26 cellular contexts compared by ENCODE assay signal in genomic region chr21:27838585-27838984, GRCh38.
"Had no signal": no experiment of that assay in that cellular context is flagged by ENCODE, and none has a peak within 500 bp of the region (broad histone marks: within the 10 kb centered on the region; RNA-seq: fewer than 3 reads in every experiment).

No MANE protein-coding gene starts in this region.

- H3K4me3 ChIP-seq: ascending aorta, breast epithelium, cardiac muscle cell, coronary artery, dorsolateral prefrontal cortex, gastroesophageal sphincter had no signal

- H3K4me1 ChIP-seq: breast epithelium, foreskin keratinocyte had no signal

- H3K27ac ChIP-seq: ascending aorta, breast epithelium, cardiac muscle cell, coronary artery, dorsolateral prefrontal cortex, foreskin keratinocyte had no signal

- H3K36me3 ChIP-seq: ascending aorta, breast epithelium, cardiac muscle cell, gastroesophageal sphincter had no signal

- DNase-seq: activated CD4-positive, alpha-beta memory T cell treated with anti-CD3 and anti-CD28 coated beads, Interleukin-2, amount 10 ng/mL, durations not matched to agents 7 days and 5 days; activated CD4-positive, alpha-beta T cell treated with anti-CD3 and anti-CD28 coated beads for 36 hours; activated CD4-positive, alpha-beta T cell treated with anti-CD3 and anti-CD28 coated beads, Interleukin-2, amount 10 ng/mL, durations not matched to agents 7 days and 5 days; activated CD4-positive, alpha-beta T cell treated with anti-CD3 and anti-CD28 coated beads, Interleukin-2, amount 50 U/mL, for 4 hours; activated CD4-positive, CD25-positive, alpha-beta regulatory T cell; activated CD4-positive, CD25-positive, alpha-beta regulatory T cell treated with anti-CD3 and anti-CD28 coated beads, Interleukin-2, amount 50 U/mL, for 72 hours; activated CD8-positive, alpha-beta memory T cell treated with anti-CD3 and anti-CD28 coated beads, Interleukin-2, amount 50 U/mL, for 48 hours; activated gamma-delta T cell; activated naive CD4-positive, alpha-beta T cell; activated naive CD4-positive, alpha-beta T cell treated with anti-CD3 and anti-CD28 coated beads, Interleukin-2, amount 10 ng/mL, durations not matched to agents 7 days and 5 days; activated naive CD8-positive, alpha-beta T cell treated with anti-CD3 and anti-CD28 coated beads, Interleukin-2, amount 10 ng/mL, durations not matched to agents 7 days and 5 days; activated T-cell treated with anti-CD3 and anti-CD28 coated beads for 4 hours; activated T-cell treated with anti-CD3 and anti-CD28 coated beads, Interleukin-2, amount 50 U/mL, for 24 hours; activated T-cell treated with anti-CD3 and anti-CD28 coated beads, Interleukin-2, amount 50 U/mL, for 72 hours; dorsolateral prefrontal cortex; effector memory CD4-positive, alpha-beta T cell; endodermal cell; foreskin keratinocyte; T-helper 2 cell had no signal

- ATAC-seq: activated CD4-positive, alpha-beta T cell treated with anti-CD3 and anti-CD28 coated beads for 36 hours; activated naive CD4-positive, alpha-beta T cell treated with anti-CD3 and anti-CD28 coated beads, Interleukin-2, amount 50 U/mL, for 72 hours; activated T-cell treated with anti-CD3 and anti-CD28 coated beads, Interleukin-2, amount 50 U/mL, for 72 hours; esophagus mucosa; foreskin keratinocyte; gastroesophageal sphincter had no signal

- H3K9me3 ChIP-seq: breast epithelium, gastroesophageal sphincter had no signal

- H3K27me3 ChIP-seq: ascending aorta, breast epithelium, cardiac muscle cell, dorsolateral prefrontal cortex, foreskin keratinocyte, gastroesophageal sphincter had no signal
